Comparison of ENCODE assay signal across 8 cellular contexts in genomic region chr5:173972844-173973613, GRCh38. TPM values are rescaled to one million over a fixed set of nuclear protein-coding genes. Genes with fewer than 3 reads are reported as not detected.
DNase-seq lines count a peak whose midpoint lies in the region; TF ChIP-seq lines count a peak whose summit lies in the region.

No MANE protein-coding gene starts in this region.

- 17% methylated on average over 30 of the region's 31 CpGs for WGBS in hepatocyte (ENCODE audit: low lambda C conversion rate, missing lambda C conversion rate)

- intact Hi-C loops in uterus (cut with DNase I; ENCODE audit: low total_unique reads) = loop anchor here (5.0 kb wide), 1 partner anchor 351 kb away; no protein-coding TSS in a partner anchor

- no peak overlapping the region for H3K9ac ChIP-seq in rectal smooth muscle tissue (ENCODE audit: low read length)

- H3K79me2 ChIP-seq in hepatocyte = no peaks in the 10 kb centered on the region

- peak overlapping the region; percentile 79 for H3K4me2 ChIP-seq in hepatocyte

- in situ Hi-C loops in astrocyte of the cerebellum (cut with HindIII; ENCODE audit: low sequenced_read_pairs) = no loop called here

- peak; percentile 40 for DNase-seq in DMS79 (lab: John Stamatoyannopoulos, UW)
- DNase-seq in HCEC 1CT = peak; percentile 63
- peak; percentile 70 for DNase-seq in NCI-H128 (lab: John Stamatoyannopoulos, UW; ENCODE audit: unreplicated experiment)
- DNase-seq in T-helper 22 cell (ENCODE audit: low read depth) = peak; percentile 45
- peak; percentile 64 for DNase-seq in astrocyte of the cerebellum (ENCODE audit: low read depth)
- peak; percentile 92 for DNase-seq in hepatocyte (ENCODE audit: low spot score)
- peak; percentile 86 for DNase-seq in uterus

- H3K36me3 ChIP-seq in hepatocyte (replicated peaks; ENCODE audit: insufficient read depth, low read depth) = no peaks in the 10 kb centered on the region
- no peaks in the 10 kb centered on the region for H3K36me3 ChIP-seq in rectal smooth muscle tissue (ENCODE audit: control insufficient read depth, insufficient read depth, low read length)
- H3K36me3 ChIP-seq in uterus = no peaks in the 10 kb centered on the region

- peak overlapping the region; percentile 74 for H3K27ac ChIP-seq in hepatocyte
- H3K27ac ChIP-seq in rectal smooth muscle tissue (ENCODE audit: low read depth, low read length) = no peak overlapping the region
- peak overlapping the region; percentile 39 to 61 for H3K27ac ChIP-seq in uterus

- no peaks in the 10 kb centered on the region for H4K20me1 ChIP-seq in hepatocyte (ENCODE audit: insufficient read depth, poor library complexity, severe bottlenecking)

- H3K27me3 ChIP-seq in hepatocyte (no peaks in the 10 kb centered on the region), rectal smooth muscle tissue (ENCODE audit: control insufficient read depth, insufficient read depth, low read length) (no peaks in the 10 kb centered on the region), uterus (no peaks in the 10 kb centered on the region)

- peak overlapping the region; percentile 54 for H2AFZ ChIP-seq in hepatocyte

- TF ChIP-seq POLR2A in uterus (IDR thresholded peaks at IDR 0.05) = no peak

- peaks cover 27% of the 10 kb centered on the region for H3K4me1 ChIP-seq in hepatocyte (ENCODE audit: insufficient read depth)
- no peaks in the 10 kb centered on the region for H3K4me1 ChIP-seq in rectal smooth muscle tissue (ENCODE audit: control insufficient read depth, insufficient read depth, low read length)
- H3K4me1 ChIP-seq in uterus = no peaks in the 10 kb centered on the region

- peak; percentile 89 for TF ChIP-seq CTCF in astrocyte of the cerebellum (IDR thresholded peaks at IDR 0.05; ENCODE audit: low read depth, low read length, missing control alignments)
- TF ChIP-seq CTCF in hepatocyte (IDR thresholded peaks at IDR 0.05; ENCODE audit: poor library complexity) = peak; percentile 96
- TF ChIP-seq CTCF in uterus (IDR thresholded peaks at IDR 0.05) = peak; percentile 86 to 91 (median 88)

- H3K9me3 ChIP-seq in hepatocyte (ENCODE audit: low read depth) (no peaks in the 10 kb centered on the region), uterus (no peaks in the 10 kb centered on the region)

- H3K4me3 ChIP-seq in astrocyte of the cerebellum (ENCODE audit: low read depth, low read length) = peak overlapping the region; percentile 34
- H3K4me3 ChIP-seq in hepatocyte = peak overlapping the region; percentile 25
- H3K4me3 ChIP-seq in rectal smooth muscle tissue (ENCODE audit: low read length) = peak overlapping the region; percentile 59
- peak overlapping the region; percentile 35 to 39 for H3K4me3 ChIP-seq in uterus

- H3K9me2 ChIP-seq in hepatocyte (replicated peaks; ENCODE audit: insufficient read depth) = no peaks in the 10 kb centered on the region

RNA-seq across cellular contexts. Expression of gene C5orf47, which starts 15.9 kb away (rescaled TPM):
- total RNA-seq in hepatocyte (0.07 TPM in 1 of 2 replicates, not detected in the other), uterus (under 1 TPM in 1 of 4 donors, not detected in 3; 0.21 TPM)
- polyA plus RNA-seq in hepatocyte = 0.28 TPM in 1 of 2 replicates, not detected in the other

Comparison
In these comparisons a context has a peak if more than half of its experiments do, and no peak if none do; other contexts are left out.
1. DNase-seq: peak in every context shown above with its lines; median percentile 92 in hepatocyte; 86 in uterus; 70 in NCI-H128; 64 in astrocyte of the cerebellum; 63 in HCEC 1CT; 45 in T-helper 22 cell; 40 in DMS79.